In the genomic region with DNA sequence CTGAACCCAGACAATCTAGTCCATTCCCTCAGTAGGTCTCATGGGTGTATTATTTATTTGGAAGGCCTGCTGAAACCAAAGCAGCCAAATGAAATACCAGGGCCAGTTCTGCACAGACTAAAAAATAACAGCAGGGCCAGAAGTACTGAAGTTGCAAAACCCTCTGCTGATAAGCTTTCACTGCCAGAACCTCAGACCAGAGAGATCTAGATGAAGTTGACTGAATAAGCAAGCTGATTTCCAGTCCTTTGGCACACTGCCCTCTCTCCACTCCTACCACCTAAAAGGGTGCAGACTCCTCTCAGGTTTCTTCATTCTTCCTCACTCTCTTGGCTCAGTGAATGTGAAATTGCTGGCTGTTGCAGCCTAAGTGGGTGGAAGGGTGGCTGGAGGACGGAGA, we compare ENCODE assay signal across 10 cellular contexts.
DNase-seq lines count a peak whose midpoint lies in the region; ATAC-seq, FAIRE-seq and TF ChIP-seq lines count a peak whose summit lies in the region.
"Had no signal": no experiment of that assay in that cellular context is flagged by ENCODE, and none has a peak within 500 bp of the region (broad histone marks: within the 10 kb centered on the region; RNA-seq: fewer than 3 reads in every experiment).

No MANE protein-coding gene starts in this region.

- no peak overlapping the region for H3K14ac ChIP-seq in trophoblast cell (ENCODE audit: low read length)

- no peak for TF ChIP-seq EP300 in HepG2 (IDR thresholded peaks at IDR 0.05; ENCODE audit: low read depth in 2 of 2, low read length in 2 of 2)
- no peak for TF ChIP-seq EP300 in HepG2 (CRISPR knock-in tag; IDR thresholded peaks at IDR 0.05; ENCODE audit: borderline replicate concordance)
- TF ChIP-seq EP300 in upper lobe of left lung (IDR thresholded peaks at IDR 0.05) = no peak

- H3K4me2 ChIP-seq in HepG2 (ENCODE audit: low read depth, low read length) (no peak overlapping the region), trophoblast cell (ENCODE audit: low read length) (no peak overlapping the region)

- no peak overlapping the region for H2BK12ac ChIP-seq in trophoblast cell (ENCODE audit: low read length)

- H3K4me1 ChIP-seq in HepG2 (ENCODE audit: insufficient read depth, low read length) = peaks cover 70% of the 10 kb centered on the region
- peaks cover 8 to 38% (median 20%) of the 10 kb centered on the region in 4 donors for H3K4me1 ChIP-seq in upper lobe of left lung
- H3K4me1 ChIP-seq in trophoblast cell (ENCODE audit: control insufficient read depth in 1 of 2, insufficient read depth in 2 of 2, low read length in 2 of 2) = no peaks in the 10 kb centered on the region

- no peak for TF ChIP-seq POLR2A in HepG2 (IDR thresholded peaks at IDR 0.05; ENCODE audit: insufficient read depth in 1 of 2, low read depth in 2 of 2, low read length in 2 of 2)
- TF ChIP-seq POLR2A in upper lobe of left lung (IDR thresholded peaks at IDR 0.05) = no peak

- in situ Hi-C loops in HepG2 (cut with HindIII; ENCODE audit: extremely low pct_ligation_motif_present, low pct_unique_long_range_greater_than_20kb) = no loop called here

- BruUV-seq in HepG2 (replicated peaks; lab: Mats Ljungman, UMichigan) = no TSS peak

- no peak overlapping the region for H3K4ac ChIP-seq in trophoblast cell (ENCODE audit: low read depth, low read length)

- intact Hi-C loops in HepG2 (cut with micrococcal nuclease; ENCODE audit: unreplicated experiment) = loop anchor here (5.0 kb wide), 1 partner anchor 285 kb away; no protein-coding TSS in a partner anchor

- DNase-seq in NCI-H2107 (lab: John Stamatoyannopoulos, UW) = peak; percentile 14
- DNase-seq in bronchial epithelial cell (ENCODE audit: low read depth) = peak; percentile 39
- peak; percentile 50 for DNase-seq in HepG2 (ENCODE audit: low spot score)
- peak in 1 of 2 donors; percentile 90 for DNase-seq in upper lobe of left lung
- no peak for DNase-seq in trophoblast cell
- DNase-seq in MV-4-11 (lab: John Stamatoyannopoulos, UW) = no peak
- no peak for DNase-seq in SIG-M5 treated with dmso at 0.1 percent for 504 hours (lab: John Stamatoyannopoulos, UW; ENCODE audit: unreplicated experiment)
- DNase-seq: MM.1S; stimulated activated naive CD4-positive, alpha-beta T cell had no signal

- no peak overlapping the region for H4K8ac ChIP-seq in trophoblast cell (ENCODE audit: low read depth, low read length)

- H3K18ac ChIP-seq in trophoblast cell (ENCODE audit: low read length) = no peak overlapping the region

- no peak overlapping the region for H3K4me3 ChIP-seq in bronchial epithelial cell (ENCODE audit: low read depth, low read length)
- no peak overlapping the region for H3K4me3 ChIP-seq in HepG2 (replicated peaks in 1 of 3; ENCODE audit: insufficient read depth in 1 of 3, low read depth in 2 of 3, low read length in 3 of 3)
- H3K4me3 ChIP-seq in upper lobe of left lung = no peak overlapping the region
- H3K4me3 ChIP-seq in trophoblast cell (ENCODE audit: low read depth, low read length) = no peak overlapping the region

- no peak overlapping the region for H2AK5ac ChIP-seq in trophoblast cell (ENCODE audit: low read length)

- H3K79me2 ChIP-seq in HepG2 (ENCODE audit: insufficient read depth, low read length) (no peaks in the 10 kb centered on the region), trophoblast cell (ENCODE audit: control insufficient read depth, insufficient read depth, low read length, poor library complexity) (no peaks in the 10 kb centered on the region)

- H4K12ac ChIP-seq in trophoblast cell (ENCODE audit: low read depth, low read length) = no peak overlapping the region

- H3K27ac ChIP-seq in HepG2 (ENCODE audit: extremely low read length, insufficient read depth, low read length) (peak overlapping the region; percentile 96), upper lobe of left lung (peak overlapping the region in 2 of 4 donors; percentile 32 to 55), trophoblast cell (ENCODE audit: low read depth, low read length) (no peak overlapping the region)

- POLR2A ChIA-PET in HepG2 (lab: Yijun Ruan, JAX) = interaction anchor here (0.6 to 1.9 kb wide), 2 partner anchors 63 to 285 kb away, joined by 3 to 6 read pairs; no protein-coding TSS in a partner anchor

- H2BK5ac ChIP-seq in trophoblast cell (ENCODE audit: low read depth, low read length, poor library complexity) = no peak overlapping the region

- H3K9me3 ChIP-seq in HepG2 (ENCODE audit: low read length) = peaks cover 38% of the 10 kb centered on the region
- H3K9me3 ChIP-seq in upper lobe of left lung = peaks cover 0 to 4% (median 1%) of the 10 kb centered on the region in 4 donors
- peaks cover 2% of the 10 kb centered on the region for H3K9me3 ChIP-seq in trophoblast cell (ENCODE audit: insufficient read depth, low read depth, low read length)

- no peak for FAIRE-seq in bronchial epithelial cell (lab: Jason Lieb, UNC)
- no peak for FAIRE-seq in HepG2 (lab: Jason Lieb, UNC)
- FAIRE-seq: keratinocyte had no signal

- H4K91ac ChIP-seq in trophoblast cell (ENCODE audit: low read depth, low read length) = no peak overlapping the region

- H4K20me1 ChIP-seq in HepG2 (ENCODE audit: insufficient read depth, low read length) = no peaks in the 10 kb centered on the region

- H2BK120ac ChIP-seq in trophoblast cell (ENCODE audit: insufficient read depth, low read length, poor library complexity) = no peak overlapping the region

- no peak overlapping the region for H3K23ac ChIP-seq in trophoblast cell (ENCODE audit: low read length)

- no peaks in the 10 kb centered on the region for H3K27me3 ChIP-seq in bronchial epithelial cell (ENCODE audit: control insufficient read depth, insufficient read depth, low read length)
- no peaks in the 10 kb centered on the region for H3K27me3 ChIP-seq in HepG2 (ENCODE audit: control insufficient read depth in 1 of 2, insufficient read depth in 2 of 2, low read length in 2 of 2)
- H3K27me3 ChIP-seq in upper lobe of left lung = no peaks in the 10 kb centered on the region
- H3K27me3 ChIP-seq in trophoblast cell (ENCODE audit: insufficient read depth, low read length) = no peaks in the 10 kb centered on the region

- no peak; the same call in 2 of the 3 replicates for ATAC-seq in HepG2
- ATAC-seq in upper lobe of left lung (ENCODE audit: low FRiP score in 2 of 2) = peak; percentile 71 to 77

- WGBS in HepG2 (ENCODE audit: low lambda C conversion rate) = 95% methylated on average over 1 of the region's 1 CpG
- WGBS in upper lobe of left lung, 2 donors = 46 to 57% methylated on average over 1 of the region's 1 CpG
- no CpG with 5 or more reads among the region's 1 CpG for WGBS in trophoblast cell (ENCODE audit: extremely low coverage, insufficient coverage, insufficient read length)

- H3K9ac ChIP-seq in HepG2 (ENCODE audit: insufficient read depth, low read depth, low read length) (no peak overlapping the region), trophoblast cell (ENCODE audit: low read length) (no peak overlapping the region)

- TF ChIP-seq CTCF in bronchial epithelial cell (IDR thresholded peaks at IDR 0.05; ENCODE audit: insufficient read depth, low read length, severe bottlenecking) = no peak
- TF ChIP-seq CTCF in HepG2 (CRISPR knock-in tag; IDR thresholded peaks at IDR 0.05) = no peak
- no peak for TF ChIP-seq CTCF in upper lobe of left lung (IDR thresholded peaks at IDR 0.05)

- H3K79me1 ChIP-seq in trophoblast cell (ENCODE audit: low read length) = no peaks in the 10 kb centered on the region

- H2AFZ ChIP-seq in HepG2 (ENCODE audit: low read length) (no peak overlapping the region), trophoblast cell (ENCODE audit: insufficient read depth, low read length, poor library complexity) (no peak overlapping the region)

- no peak for TF ChIP-seq RAD21 in HepG2 (CRISPR knock-in tag; IDR thresholded peaks at IDR 0.05)

- no peaks in the 10 kb centered on the region for H3K36me3 ChIP-seq in bronchial epithelial cell (ENCODE audit: control insufficient read depth, insufficient read depth, low read length)
- no peaks in the 10 kb centered on the region for H3K36me3 ChIP-seq in HepG2 (replicated peaks in 1 of 2; ENCODE audit: control insufficient read depth in 1 of 2, insufficient read depth in 2 of 2, low read length in 2 of 2)
- no peaks in the 10 kb centered on the region for H3K36me3 ChIP-seq in upper lobe of left lung
- no peaks in the 10 kb centered on the region for H3K36me3 ChIP-seq in trophoblast cell (ENCODE audit: control insufficient read depth in 1 of 2, insufficient read depth in 2 of 2, low read length in 2 of 2)

- CTCF ChIA-PET in HepG2 (lab: Yijun Ruan, JAX; ENCODE audit: low intra/inter-chr PET ratio, low total read pairs) = no interaction called here

TF ChIP-seq in HepG2, 621 proteins besides CTCF, POLR2A, EP300 and RAD21:
- TF ChIP-seq, protein P1, sequence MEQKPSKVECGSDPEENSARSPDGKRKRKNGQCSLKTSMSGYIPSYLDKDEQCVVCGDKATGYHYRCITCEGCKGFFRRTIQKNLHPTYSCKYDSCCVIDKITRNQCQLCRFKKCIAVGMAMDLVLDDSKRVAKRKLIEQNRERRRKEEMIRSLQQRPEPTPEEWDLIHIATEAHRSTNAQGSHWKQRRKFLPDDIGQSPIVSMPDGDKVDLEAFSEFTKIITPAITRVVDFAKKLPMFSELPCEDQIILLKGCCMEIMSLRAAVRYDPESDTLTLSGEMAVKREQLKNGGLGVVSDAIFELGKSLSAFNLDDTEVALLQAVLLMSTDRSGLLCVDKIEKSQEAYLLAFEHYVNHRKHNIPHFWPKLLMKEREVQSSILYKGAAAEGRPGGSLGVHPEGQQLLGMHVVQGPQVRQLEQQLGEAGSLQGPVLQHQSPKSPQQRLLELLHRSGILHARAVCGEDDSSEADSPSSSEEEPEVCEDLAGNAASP (CRISPR knock-in tag; IDR thresholded peaks at IDR 0.05; ENCODE audit: borderline replicate concordance) = no peak
- no peak for TF ChIP-seq SOX6 (IDR thresholded peaks at IDR 0.05)
- peak; percentile 42; the same call in 1 of the 2 replicates for TF ChIP-seq SOX6 (CRISPR knock-in tag; IDR thresholded peaks at IDR 0.05)
- TF ChIP-seq ZNF3 (CRISPR knock-in tag; IDR thresholded peaks at IDR 0.05) = peak; percentile 90; the same call in 1 of the 2 replicates
- 0 out of 2 replicates have a peak, but pooled peaks have one; percentile 12 for TF ChIP-seq SAP130 (CRISPR knock-in tag; IDR thresholded peaks at IDR 0.05; ENCODE audit: low read depth)

Comparison
In these comparisons a context has a peak if more than half of its experiments do, and no peak if none do; other contexts are left out.
1. DNase-seq: peak in NCI-H2107 (single experiment), bronchial epithelial cell (single experiment) and HepG2 (single experiment); none in trophoblast cell (0 of 2), MV-4-11 (single experiment) and SIG-M5 treated with dmso at 0.1 percent for 504 hours (single experiment).